ENCODE assay signal across 13 cellular contexts in genomic region chr3:155088705-155089380, GRCh38.
DNase-seq lines count a peak whose midpoint lies in the region; ATAC-seq and TF ChIP-seq lines count a peak whose summit lies in the region.
"Had no signal": no experiment of that assay in that cellular context is flagged by ENCODE, and none has a peak within 500 bp of the region (broad histone marks: within the 10 kb centered on the region; RNA-seq: fewer than 3 reads in every experiment).

No MANE protein-coding gene starts in this region.

- H3K4me1 ChIP-seq in adipocyte (ENCODE audit: control insufficient read depth, insufficient read depth, low read length) = peaks cover 35% of the 10 kb centered on the region

- H3K27me3 ChIP-seq in adipocyte (replicated peaks; ENCODE audit: control insufficient read depth, insufficient read depth, low read length) = no peaks in the 10 kb centered on the region

- H3K4me3 ChIP-seq in adipocyte (ENCODE audit: low read length) = no peak overlapping the region

- H3K9me3 ChIP-seq in adipocyte (ENCODE audit: control insufficient read depth, low read length) = no peaks in the 10 kb centered on the region

- H3K9ac ChIP-seq in adipocyte (ENCODE audit: low read length) = no peak overlapping the region

- DNase-seq in EH (ENCODE audit: low read depth) (peak; percentile 58), adipocyte (ENCODE audit: low read depth) (peak; percentile 60), iris pigment epithelial cell (ENCODE audit: low read depth) (peak; percentile 80), HuH-7.5 (ENCODE audit: low spot score) (no peak)
- DNase-seq: CD8-positive, alpha-beta memory T cell; DMS 273 treated with DMSO at 0.1 percent for 48 hours; EL; GDM1; KG1 had no signal

- ATAC-seq in GM18870 (IDR thresholded peaks at IDR 0.05; ENCODE audit: unreplicated experiment) (no peak), SK-N-SH treated with all-trans-retinoic acid at 6 μM for 48 hours (no peak), GM21576 (IDR thresholded peaks at IDR 0.05; ENCODE audit: unreplicated experiment) (no peak)
- ATAC-seq: HCT116 had no signal

- H3K36me3 ChIP-seq in adipocyte (ENCODE audit: control insufficient read depth, insufficient read depth, low read length, severe bottlenecking) = peaks cover 98% of the 10 kb centered on the region

TF ChIP-seq in SK-N-SH treated with all-trans-retinoic acid at 6 μM for 48 hours, 23 proteins besides CTCF, POLR2A, EP300 and RAD21:
- TF ChIP-seq ZNF70 (CRISPR knock-in tag; IDR thresholded peaks at IDR 0.05) = no peak
- no peak for TF ChIP-seq TOX (CRISPR knock-in tag; IDR thresholded peaks at IDR 0.05; ENCODE audit: borderline replicate concordance)
- TF ChIP-seq ZFP30 (CRISPR knock-in tag; IDR thresholded peaks at IDR 0.05) = no peak
- no peak for TF ChIP-seq BACH2 (CRISPR knock-in tag; IDR thresholded peaks at IDR 0.05; ENCODE audit: borderline replicate concordance)
- TF ChIP-seq ARNTL (CRISPR knock-in tag; IDR thresholded peaks at IDR 0.05; ENCODE audit: borderline replicate concordance, low read depth) = no peak
- TF ChIP-seq ZFP3 (CRISPR knock-in tag; IDR thresholded peaks at IDR 0.05) = no peak
- TF ChIP-seq OSR1 (CRISPR knock-in tag; IDR thresholded peaks at IDR 0.05) = no peak
- TF ChIP-seq CREB5 (CRISPR knock-in tag; IDR thresholded peaks at IDR 0.05; ENCODE audit: low read depth) = no peak
- no peak for TF ChIP-seq CSRNP3 (CRISPR knock-in tag; IDR thresholded peaks at IDR 0.05)
- TF ChIP-seq CSDC2 (CRISPR knock-in tag; IDR thresholded peaks at IDR 0.05) = no peak
- no peak for TF ChIP-seq GLIS3 (CRISPR knock-in tag; IDR thresholded peaks at IDR 0.05)
- no peak for TF ChIP-seq ZNF565 (CRISPR knock-in tag; conservative IDR thresholded peaks at IDR 0.05; ENCODE audit: low read depth)
- TF ChIP-seq PPARA (CRISPR knock-in tag; IDR thresholded peaks at IDR 0.05; ENCODE audit: borderline replicate concordance) = no peak
- no peak for TF ChIP-seq ISL1 (CRISPR knock-in tag; IDR thresholded peaks at IDR 0.05)
- no peak for TF ChIP-seq SNAI2 (CRISPR knock-in tag; IDR thresholded peaks at IDR 0.05)
- TF ChIP-seq ZNF8 (CRISPR knock-in tag; IDR thresholded peaks at IDR 0.05) = no peak
- TF ChIP-seq TSHZ2 (CRISPR knock-in tag; IDR thresholded peaks at IDR 0.05) = no peak
